In genomic region chr10:14128519-14128918, GRCh38 we compare ENCODE assay signal across 33 cellular contexts.
"Had no signal": no experiment of that assay in that cellular context is flagged by ENCODE, and none has a peak within 500 bp of the region (broad histone marks: within the 10 kb centered on the region; RNA-seq: fewer than 3 reads in every experiment).

No MANE protein-coding gene starts in this region.

- H3K9me3 ChIP-seq: ascending aorta, breast epithelium, colonic mucosa, esophagus muscularis mucosa, gastrocnemius medialis had no signal

- H3K27me3 ChIP-seq: ascending aorta, breast epithelium, cardiac muscle cell, colonic mucosa, esophagus muscularis mucosa, foreskin keratinocyte, gastrocnemius medialis had no signal

- ATAC-seq: activated CD4-positive, alpha-beta T cell treated with anti-CD3 and anti-CD28 coated beads for 36 hours; activated naive CD4-positive, alpha-beta T cell treated with anti-CD3 and anti-CD28 coated beads, Interleukin-2, amount 50 U/mL, for 72 hours; activated T-cell treated with anti-CD3 and anti-CD28 coated beads, Interleukin-2, amount 50 U/mL, for 72 hours; foreskin keratinocyte; gastrocnemius medialis; T-helper 17 cell had no signal

- H3K36me3 Mint-ChIP-seq: activated naive CD4-positive, alpha-beta T cell treated with anti-CD3 and anti-CD28 coated beads, Interleukin-2, amount 10 ng/mL, durations not matched to agents 7 days and 5 days; activated naive CD4-positive, alpha-beta T cell treated with anti-CD3 and anti-CD28 coated beads, Interleukin-2, amount 50 U/mL, for 72 hours; activated naive CD8-positive, alpha-beta T cell treated with anti-CD3 and anti-CD28 coated beads, Interleukin-2, amount 10 ng/mL, durations not matched to agents 7 days and 5 days had no signal

- H3K4me3 ChIP-seq: ascending aorta, breast epithelium, cardiac muscle cell, colonic mucosa, esophagus muscularis mucosa, gastrocnemius medialis had no signal

- H3K4me1 ChIP-seq: ascending aorta, breast epithelium, colonic mucosa, esophagus muscularis mucosa, foreskin keratinocyte, gastrocnemius medialis had no signal

- H3K4me1 Mint-ChIP-seq: activated CD4-positive, alpha-beta memory T cell treated with anti-CD3 and anti-CD28 coated beads, Interleukin-2, amount 10 ng/mL, durations not matched to agents 7 days and 5 days; activated CD4-positive, alpha-beta T cell treated with anti-CD3 and anti-CD28 coated beads for 36 hours; activated CD4-positive, alpha-beta T cell treated with anti-CD3 and anti-CD28 coated beads, Interleukin-2, amount 10 ng/mL, durations not matched to agents 24 days and 14 days; activated naive CD4-positive, alpha-beta T cell treated with anti-CD3 and anti-CD28 coated beads, Interleukin-2, amount 10 ng/mL, durations not matched to agents 7 days and 5 days; activated naive CD8-positive, alpha-beta T cell treated with anti-CD3 and anti-CD28 coated beads, Interleukin-2, amount 10 ng/mL, durations not matched to agents 7 days and 5 days had no signal

- H3K36me3 ChIP-seq: ascending aorta, breast epithelium, cardiac muscle cell, colonic mucosa, esophagus muscularis mucosa, gastrocnemius medialis, WERI-Rb-1 had no signal

- H3K27ac ChIP-seq: ascending aorta, breast epithelium, cardiac muscle cell, colonic mucosa, esophagus muscularis mucosa, foreskin keratinocyte, gastrocnemius medialis, WERI-Rb-1 had no signal

- H3K27me3 Mint-ChIP-seq: activated CD4-positive, alpha-beta T cell treated with anti-CD3 and anti-CD28 coated beads, Interleukin-2, amount 10 ng/mL, durations not matched to agents 24 days and 14 days; brain had no signal

- DNase-seq: activated CD4-positive, alpha-beta memory T cell treated with anti-CD3 and anti-CD28 coated beads, Interleukin-2, amount 10 ng/mL, durations not matched to agents 7 days and 5 days; activated CD4-positive, alpha-beta T cell treated with anti-CD3 and anti-CD28 coated beads for 36 hours; activated CD4-positive, alpha-beta T cell treated with anti-CD3 and anti-CD28 coated beads, Interleukin-2, amount 10 ng/mL, durations not matched to agents 24 days and 14 days; activated CD4-positive, alpha-beta T cell treated with anti-CD3 and anti-CD28 coated beads, Interleukin-2, amount 50 U/mL, for 4 hours; activated CD4-positive, CD25-positive, alpha-beta regulatory T cell; activated CD4-positive, CD25-positive, alpha-beta regulatory T cell treated with anti-CD3 and anti-CD28 coated beads, Interleukin-2, amount 50 U/mL, for 72 hours; activated CD8-positive, alpha-beta memory T cell treated with anti-CD3 and anti-CD28 coated beads, Interleukin-2, amount 50 U/mL, for 48 hours; activated gamma-delta T cell; activated naive CD4-positive, alpha-beta T cell; activated naive CD4-positive, alpha-beta T cell treated with anti-CD3 and anti-CD28 coated beads, Interleukin-2, amount 10 ng/mL, durations not matched to agents 7 days and 5 days; activated naive CD8-positive, alpha-beta T cell treated with anti-CD3 and anti-CD28 coated beads, Interleukin-2, amount 10 ng/mL, durations not matched to agents 7 days and 5 days; activated T-cell treated with anti-CD3 and anti-CD28 coated beads for 4 hours; activated T-cell treated with anti-CD3 and anti-CD28 coated beads, Interleukin-2, amount 50 U/mL, for 24 hours; activated T-cell treated with anti-CD3 and anti-CD28 coated beads, Interleukin-2, amount 50 U/mL, for 72 hours; central memory CD4-positive, alpha-beta T cell; cerebellar nuclear complex; colonic mucosa; effector memory CD4-positive, alpha-beta T cell; endodermal cell; foreskin keratinocyte; gastrocnemius medialis; glutamatergic neuron; T-helper 1 cell; T-helper 17 cell; T1000; WERI-Rb-1 had no signal

- H3K9me3 Mint-ChIP-seq: activated CD4-positive, alpha-beta memory T cell treated with anti-CD3 and anti-CD28 coated beads, Interleukin-2, amount 10 ng/mL, durations not matched to agents 7 days and 5 days; activated CD4-positive, alpha-beta T cell treated with anti-CD3 and anti-CD28 coated beads, Interleukin-2, amount 10 ng/mL, durations not matched to agents 24 days and 14 days; activated naive CD4-positive, alpha-beta T cell treated with anti-CD3 and anti-CD28 coated beads, Interleukin-2, amount 10 ng/mL, durations not matched to agents 7 days and 5 days; activated naive CD4-positive, alpha-beta T cell treated with anti-CD3 and anti-CD28 coated beads, Interleukin-2, amount 50 U/mL, for 72 hours; activated naive CD8-positive, alpha-beta T cell treated with anti-CD3 and anti-CD28 coated beads, Interleukin-2, amount 10 ng/mL, durations not matched to agents 7 days and 5 days; activated T-cell treated with anti-CD3 and anti-CD28 coated beads, Interleukin-2, amount 50 U/mL, for 24 hours; activated T-cell treated with anti-CD3 and anti-CD28 coated beads, Interleukin-2, amount 50 U/mL, for 72 hours; endodermal cell; T-helper 2 cell treated with Interferon-gamma antibody and Interleukin-4, amounts not matched to agents 5 μg/mL and 100 μg/mL, for 36 hours had no signal

- H3K27ac Mint-ChIP-seq: activated CD4-positive, alpha-beta memory T cell treated with anti-CD3 and anti-CD28 coated beads, Interleukin-2, amount 10 ng/mL, durations not matched to agents 7 days and 5 days; activated CD4-positive, alpha-beta T cell treated with anti-CD3 and anti-CD28 coated beads for 36 hours; activated CD4-positive, alpha-beta T cell treated with anti-CD3 and anti-CD28 coated beads, Interleukin-2, amount 10 ng/mL, durations not matched to agents 24 days and 14 days; activated naive CD4-positive, alpha-beta T cell treated with anti-CD3 and anti-CD28 coated beads, Interleukin-2, amount 10 ng/mL, durations not matched to agents 7 days and 5 days; activated naive CD4-positive, alpha-beta T cell treated with anti-CD3 and anti-CD28 coated beads, Interleukin-2, amount 50 U/mL, for 72 hours; activated naive CD8-positive, alpha-beta T cell treated with anti-CD3 and anti-CD28 coated beads, Interleukin-2, amount 10 ng/mL, durations not matched to agents 7 days and 5 days; activated T-cell treated with anti-CD3 and anti-CD28 coated beads, Interleukin-2, amount 50 U/mL, for 24 hours; endodermal cell; T-helper 17 cell; T-helper 2 cell treated with Interferon-gamma antibody and Interleukin-4, amounts not matched to agents 5 μg/mL and 100 μg/mL, for 36 hours had no signal

- H3K4me3 Mint-ChIP-seq: activated CD4-positive, alpha-beta memory T cell treated with anti-CD3 and anti-CD28 coated beads, Interleukin-2, amount 10 ng/mL, durations not matched to agents 7 days and 5 days; activated CD4-positive, alpha-beta T cell treated with anti-CD3 and anti-CD28 coated beads for 36 hours; activated CD4-positive, alpha-beta T cell treated with anti-CD3 and anti-CD28 coated beads, Interleukin-2, amount 10 ng/mL, durations not matched to agents 24 days and 14 days; activated naive CD4-positive, alpha-beta T cell treated with anti-CD3 and anti-CD28 coated beads, Interleukin-2, amount 10 ng/mL, durations not matched to agents 7 days and 5 days; activated naive CD8-positive, alpha-beta T cell treated with anti-CD3 and anti-CD28 coated beads, Interleukin-2, amount 10 ng/mL, durations not matched to agents 7 days and 5 days; activated T-cell treated with anti-CD3 and anti-CD28 coated beads, Interleukin-2, amount 50 U/mL, for 24 hours; activated T-cell treated with anti-CD3 and anti-CD28 coated beads, Interleukin-2, amount 50 U/mL, for 72 hours; brain; endodermal cell; T-helper 17 cell; T-helper 2 cell treated with Interferon-gamma antibody and Interleukin-4, amounts not matched to agents 5 μg/mL and 100 μg/mL, for 36 hours had no signal
